ENCODE assay signal across 10 cellular contexts in the genomic region with DNA sequence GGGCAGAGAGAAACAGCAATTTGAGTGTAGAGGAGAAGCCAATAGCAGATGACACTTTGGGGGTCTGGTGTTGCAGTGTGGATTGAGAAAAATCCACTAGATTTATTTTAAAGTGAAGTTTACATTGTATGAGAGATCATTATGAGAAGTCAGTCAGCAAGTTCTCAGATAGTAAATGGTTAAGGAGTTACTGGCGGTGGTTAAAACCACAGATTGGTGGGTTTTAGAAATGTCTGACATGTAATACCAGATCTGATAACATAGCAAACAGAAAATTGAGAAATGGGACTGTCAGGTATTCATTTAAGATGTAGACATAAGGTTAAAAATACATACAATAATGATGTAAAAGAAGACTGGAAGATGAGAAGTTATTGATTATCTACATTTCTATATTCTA. TPM values are rescaled to one million over a fixed set of nuclear protein-coding genes. Genes with fewer than 3 reads are reported as not detected.
DNase-seq lines count a peak whose midpoint lies in the region; ATAC-seq lines count a peak whose summit lies in the region.
"Had no signal": no experiment of that assay in that cellular context is flagged by ENCODE, and none has a peak within 500 bp of the region (broad histone marks: within the 10 kb centered on the region; RNA-seq: fewer than 3 reads in every experiment).

No MANE protein-coding gene starts in this region.

- no peaks in the 10 kb centered on the region for H3K9me3 Mint-ChIP-seq in activated CD4-positive, alpha-beta T cell treated with anti-CD3 and anti-CD28 coated beads, Interleukin-2, amount 10 ng/mL, durations not matched to agents 7 days and 5 days
- no peaks in the 10 kb centered on the region for H3K9me3 Mint-ChIP-seq in naive thymus-derived CD8-positive, alpha-beta T cell
- H3K9me3 Mint-ChIP-seq: activated T-helper 2 cell treated with anti-CD3 and anti-CD28 coated beads, Interferon-gamma antibody, Interleukin-2, Interleukin-4, amounts not matched to agents 10 μg/mL and 5 μg/mL and 100 μg/mL, durations not matched to agents 14 hours and 24 hours and 36 hours had no signal

- ATAC-seq in HG02623 (IDR thresholded peaks at IDR 0.05; ENCODE audit: unreplicated experiment), result peak; percentile 51
- ATAC-seq in naive thymus-derived CD8-positive, alpha-beta T cell, result peak; percentile 69 to 72

- no peak overlapping the region for H3K27ac Mint-ChIP-seq in activated CD4-positive, alpha-beta T cell treated with anti-CD3 and anti-CD28 coated beads, Interleukin-2, amount 10 ng/mL, durations not matched to agents 7 days and 5 days
- H3K27ac Mint-ChIP-seq in naive thymus-derived CD8-positive, alpha-beta T cell, result peak overlapping the region in 7 of 10 donors; percentile 16 to 70 (median 41)
- H3K27ac Mint-ChIP-seq: activated T-helper 2 cell treated with anti-CD3 and anti-CD28 coated beads, Interferon-gamma antibody, Interleukin-2, Interleukin-4, amounts not matched to agents 10 μg/mL and 5 μg/mL and 100 μg/mL, durations not matched to agents 14 hours and 24 hours and 36 hours had no signal

- H3K4me3 Mint-ChIP-seq in activated CD4-positive, alpha-beta T cell treated with anti-CD3 and anti-CD28 coated beads, Interleukin-2, amount 10 ng/mL, durations not matched to agents 7 days and 5 days, result no peak overlapping the region
- peak overlapping the region in 9 of 10 donors; percentile 34 to 69 (median 48) for H3K4me3 Mint-ChIP-seq in naive thymus-derived CD8-positive, alpha-beta T cell

- no peaks in the 10 kb centered on the region for H3K27me3 Mint-ChIP-seq in activated CD4-positive, alpha-beta T cell treated with anti-CD3 and anti-CD28 coated beads, Interleukin-2, amount 10 ng/mL, durations not matched to agents 7 days and 5 days
- H3K27me3 Mint-ChIP-seq in naive thymus-derived CD8-positive, alpha-beta T cell, result no peaks in the 10 kb centered on the region

- in situ Hi-C loops in KBM-7 (cut with MboI; ENCODE audit: low pct_unique_long_range_greater_than_20kb, low sequenced_read_pairs), result no loop called here

- peaks cover 43% of the 10 kb centered on the region for H3K4me1 Mint-ChIP-seq in activated CD4-positive, alpha-beta T cell treated with anti-CD3 and anti-CD28 coated beads, Interleukin-2, amount 10 ng/mL, durations not matched to agents 7 days and 5 days
- H3K4me1 Mint-ChIP-seq in naive thymus-derived CD8-positive, alpha-beta T cell, result peaks cover 23 to 76% (median 69%) of the 10 kb centered on the region in 4 donors

- CTCF ChIA-PET in activated CD4-positive, alpha-beta T cell treated with anti-CD3 and anti-CD28 coated beads, Interleukin-2, amount 10 ng/mL, durations not matched to agents 7 days and 5 days (lab: Charles Lee), result no interaction called here

- DNase-seq in activated CD4-positive, alpha-beta T cell treated with anti-CD3 and anti-CD28 coated beads, Interleukin-2, amount 10 ng/mL, durations not matched to agents 7 days and 5 days, result peak; percentile 20
- DNase-seq in activated CD4-positive, alpha-beta T cell treated with anti-CD3 and anti-CD28 coated beads for 1 hour, result no peak
- DNase-seq in KBM-7, result peak; percentile 20
- peak in 2 of 10 donors; percentile 46 to 51 for DNase-seq in naive thymus-derived CD8-positive, alpha-beta T cell
- no peak for DNase-seq in C1 segment of cervical spinal cord (lab: John Stamatoyannopoulos, UW)
- no peak for DNase-seq in NCI-H1436 (lab: John Stamatoyannopoulos, UW)
- DNase-seq in RKO (ENCODE audit: low spot score), result no peak
- DNase-seq: effector CD8-positive, alpha-beta T cell had no signal

- peaks cover 12% of the 10 kb centered on the region for H3K36me3 Mint-ChIP-seq in activated CD4-positive, alpha-beta T cell treated with anti-CD3 and anti-CD28 coated beads, Interleukin-2, amount 10 ng/mL, durations not matched to agents 7 days and 5 days (ENCODE audit: low read depth)
- peaks cover 9 to 18% (median 10%) of the 10 kb centered on the region in 3 donors for H3K36me3 Mint-ChIP-seq in naive thymus-derived CD8-positive, alpha-beta T cell

- POLR2A ChIA-PET in activated CD4-positive, alpha-beta T cell treated with anti-CD3 and anti-CD28 coated beads, Interleukin-2, amount 10 ng/mL, durations not matched to agents 7 days and 5 days (lab: Charles Lee), result no interaction called here
- POLR2A ChIA-PET in naive thymus-derived CD8-positive, alpha-beta T cell (lab: Charles Lee), result no interaction called here

RNA-seq across cellular contexts. Expression of a gene that starts 7.2 kb away (rescaled TPM):
- total RNA-seq in activated CD4-positive, alpha-beta T cell treated with anti-CD3 and anti-CD28 coated beads, Interleukin-2, amount 10 ng/mL, durations not matched to agents 7 days and 5 days, result 1 to 10 TPM; 9.1 to 9.9 TPM
- total RNA-seq in naive thymus-derived CD8-positive, alpha-beta T cell, result 10 to 100 TPM; 13.8 to 15.9 TPM
- 1 to 10 TPM; 4.8 to 6.8 (median 6.2) TPM for polyA plus RNA-seq in naive thymus-derived CD8-positive, alpha-beta T cell

RNA-seq across cellular contexts. Expression of a gene that starts 10.1 kb away (rescaled TPM):
- 10 to 100 TPM in 1 of 2 experiments, 1 to 10 TPM in 1; 9.5 to 10.8 TPM for total RNA-seq in activated CD4-positive, alpha-beta T cell treated with anti-CD3 and anti-CD28 coated beads, Interleukin-2, amount 10 ng/mL, durations not matched to agents 7 days and 5 days
- total RNA-seq in naive thymus-derived CD8-positive, alpha-beta T cell, result 10 to 100 TPM; 12.4 to 13.3 TPM
- polyA plus RNA-seq in naive thymus-derived CD8-positive, alpha-beta T cell, result 1 to 10 TPM; 4.9 to 10.0 (median 5.8) TPM

RNA-seq across cellular contexts. Expression of a gene that starts 44.1 kb away (rescaled TPM):
- total RNA-seq in activated CD4-positive, alpha-beta T cell treated with anti-CD3 and anti-CD28 coated beads, Interleukin-2, amount 10 ng/mL, durations not matched to agents 7 days and 5 days, result 10 to 100 TPM; 11.7 to 12.7 TPM
- total RNA-seq in naive thymus-derived CD8-positive, alpha-beta T cell, result 1 to 10 TPM; 3.4 to 4.4 TPM
- polyA plus RNA-seq in naive thymus-derived CD8-positive, alpha-beta T cell, result 1 to 10 TPM; 2.8 to 5.6 (median 3.0) TPM

Comparison
In these comparisons a context has a peak if more than half of its experiments do, and no peak if none do; other contexts are left out.
1. DNase-seq: peak in activated CD4-positive, alpha-beta T cell treated with anti-CD3 and anti-CD28 coated beads, Interleukin-2, amount 10 ng/mL, durations not matched to agents 7 days and 5 days (single experiment) and KBM-7 (single experiment); none in activated CD4-positive, alpha-beta T cell treated with anti-CD3 and anti-CD28 coated beads for 1 hour (single experiment), C1 segment of cervical spinal cord (0 of 14), NCI-H1436 (single experiment) and RKO (single experiment).